Comparison of ENCODE assay signal across 1 cellular context in genomic region chr12:53500776-53501614, GRCh38.
A peak's percentile ranks its signal among the peaks of the same experiment; 100 is the strongest.
TF ChIP-seq lines count a peak whose summit lies in the region.

TSS of gene TARBP2 (plus strand) at chr12:53501283. CDS start at chr12:53501409, 126 bp downstream.

TF ChIP-seq in HEK293, 187 proteins besides CTCF, POLR2A, EP300 and RAD21 (continued from another document and continues in another):
- TF ChIP-seq ZBTB44 (tag by site-specific recombination; IDR thresholded peaks at IDR 0.05), result no peak; the same call in 1 of the 2 replicates
- 0 out of 2 replicates have a peak, but pooled peaks have one; percentile 19 for TF ChIP-seq ZSCAN23 (tag by site-specific recombination; IDR thresholded peaks at IDR 0.05)
- TF ChIP-seq SP3 (tag by site-specific recombination; IDR thresholded peaks at IDR 0.05), result peak; percentile 95
- TF ChIP-seq WT1 (tag by site-specific recombination; IDR thresholded peaks at IDR 0.05), result peak; percentile 83
- no peak for TF ChIP-seq ZNF488 (tag by site-specific recombination; IDR thresholded peaks at IDR 0.05)
- TF ChIP-seq ZNF366 (tag by site-specific recombination; conservative IDR thresholded peaks at IDR 0.05), result peak; percentile 84
- TF ChIP-seq TCF7L2 (IDR thresholded peaks at IDR 0.05; ENCODE audit: borderline replicate concordance, low read depth, low read length), result no peak
- peak; percentile 92 for TF ChIP-seq ZBTB17 (tag by site-specific recombination; IDR thresholded peaks at IDR 0.05)
- TF ChIP-seq ZNF600 (tag by site-specific recombination; IDR thresholded peaks at IDR 0.05), result peak; percentile 80
- TF ChIP-seq ELK4 (IDR thresholded peaks at IDR 0.05; ENCODE audit: borderline replicate concordance, low read depth, low read length), result no peak
- peak; percentile 13; the same call in 1 of the 2 replicates for TF ChIP-seq FEZF1 (tag by site-specific recombination; IDR thresholded peaks at IDR 0.05)
- TF ChIP-seq OVOL3 (tag by site-specific recombination; IDR thresholded peaks at IDR 0.05), result peak; percentile 96
- no peak for TF ChIP-seq AEBP2 (tag by site-specific recombination; IDR thresholded peaks at IDR 0.05; ENCODE audit: borderline replicate concordance)
- TF ChIP-seq ZNF561 (tag by site-specific recombination; IDR thresholded peaks at IDR 0.05; ENCODE audit: borderline replicate concordance), result peak; percentile 86
- TF ChIP-seq ZIC2 (tag by site-specific recombination; IDR thresholded peaks at IDR 0.05), result no peak
- TF ChIP-seq ZNF350 (tag by site-specific recombination; IDR thresholded peaks at IDR 0.05), result no peak
- TF ChIP-seq ZNF529 (tag by site-specific recombination; IDR thresholded peaks at IDR 0.05; ENCODE audit: insufficient replicate concordance), result no peak
- TF ChIP-seq ZNF501 (tag by site-specific recombination; IDR thresholded peaks at IDR 0.05), result peak; percentile 100
- no peak for TF ChIP-seq ZNF202 (tag by site-specific recombination; IDR thresholded peaks at IDR 0.05; ENCODE audit: borderline replicate concordance)
- no peak for TF ChIP-seq ZNF274 (IDR thresholded peaks at IDR 0.05; ENCODE audit: low read length)
- no peak for TF ChIP-seq ZNF274 (tag by site-specific recombination; IDR thresholded peaks at IDR 0.05; ENCODE audit: borderline replicate concordance)
- TF ChIP-seq ZNF692 (tag by site-specific recombination; IDR thresholded peaks at IDR 0.05), result peak; percentile 91; the same call in 1 of the 2 replicates
- peak; percentile 97 for TF ChIP-seq ZNF341 (tag by site-specific recombination; IDR thresholded peaks at IDR 0.05; ENCODE audit: low read depth)
- no peak for TF ChIP-seq IKZF3 (tag by site-specific recombination; IDR thresholded peaks at IDR 0.05)
- no peak for TF ChIP-seq ZSCAN18 (tag by site-specific recombination; IDR thresholded peaks at IDR 0.05)
- no peak for TF ChIP-seq ZNF23 (tag by site-specific recombination; IDR thresholded peaks at IDR 0.05; ENCODE audit: borderline replicate concordance)
- TF ChIP-seq ZNF354C (tag by site-specific recombination; IDR thresholded peaks at IDR 0.05; ENCODE audit: borderline replicate concordance, low read depth), result no peak
- TF ChIP-seq SCRT2 (tag by site-specific recombination; IDR thresholded peaks at IDR 0.05), result peak; percentile 62; the same call in 1 of the 2 replicates
- no peak for TF ChIP-seq ZNF133 (tag by site-specific recombination; IDR thresholded peaks at IDR 0.05)
- peak; percentile 89 for TF ChIP-seq ZBTB26 (tag by site-specific recombination; optimal IDR thresholded peaks at IDR 0.05)
- no peak for TF ChIP-seq ZNF548 (tag by site-specific recombination; IDR thresholded peaks at IDR 0.05)
- TF ChIP-seq ZNF138 (tag by site-specific recombination; IDR thresholded peaks at IDR 0.05; ENCODE audit: borderline replicate concordance), result no peak
- TF ChIP-seq KLF17 (tag by site-specific recombination; IDR thresholded peaks at IDR 0.05), result peak; percentile 96
- TF ChIP-seq ZNF449 (tag by site-specific recombination; IDR thresholded peaks at IDR 0.05), result peak; percentile 98
- TF ChIP-seq ZNF18 (tag by site-specific recombination; IDR thresholded peaks at IDR 0.05), result no peak
- no peak for TF ChIP-seq ZNF37A (tag by site-specific recombination; IDR thresholded peaks at IDR 0.05)
- peak; percentile 61; the same call in 1 of the 2 replicates for TF ChIP-seq GLIS1 (tag by site-specific recombination; IDR thresholded peaks at IDR 0.05)
- TF ChIP-seq ZNF148 (tag by site-specific recombination; IDR thresholded peaks at IDR 0.05; ENCODE audit: borderline replicate concordance), result no peak; the same call in 1 of the 2 replicates
- no peak for TF ChIP-seq ZNF558 (tag by site-specific recombination; IDR thresholded peaks at IDR 0.05)
- no peak for TF ChIP-seq ZNF549 (tag by site-specific recombination; IDR thresholded peaks at IDR 0.05)
- TF ChIP-seq GLI4 (tag by site-specific recombination; IDR thresholded peaks at IDR 0.05), result no peak
- TF ChIP-seq ZNF426 (tag by site-specific recombination; IDR thresholded peaks at IDR 0.05), result no peak
- peak; percentile 46; the same call in 1 of the 2 replicates for TF ChIP-seq KLF7 (tag by site-specific recombination; IDR thresholded peaks at IDR 0.05; ENCODE audit: borderline replicate concordance)
- TF ChIP-seq ZNF404 (tag by site-specific recombination; IDR thresholded peaks at IDR 0.05), result no peak
- peak; percentile 66 for TF ChIP-seq ZNF121 (tag by site-specific recombination; IDR thresholded peaks at IDR 0.05)
- no peak for TF ChIP-seq SETDB1 (IDR thresholded peaks at IDR 0.05; ENCODE audit: insufficient read length, low read length)
- TF ChIP-seq GFI1B (tag by site-specific recombination; IDR thresholded peaks at IDR 0.05), result no peak
- TF ChIP-seq ZNF335 (tag by site-specific recombination; conservative IDR thresholded peaks at IDR 0.05), result peak; percentile 99
- TF ChIP-seq ZFP41 (tag by site-specific recombination; IDR thresholded peaks at IDR 0.05; ENCODE audit: borderline replicate concordance), result no peak
- TF ChIP-seq GLI2 (tag by site-specific recombination; IDR thresholded peaks at IDR 0.05; ENCODE audit: borderline replicate concordance, low read depth), result no peak
